ENCODE assay signal across 23 cellular contexts in the genomic region with DNA sequence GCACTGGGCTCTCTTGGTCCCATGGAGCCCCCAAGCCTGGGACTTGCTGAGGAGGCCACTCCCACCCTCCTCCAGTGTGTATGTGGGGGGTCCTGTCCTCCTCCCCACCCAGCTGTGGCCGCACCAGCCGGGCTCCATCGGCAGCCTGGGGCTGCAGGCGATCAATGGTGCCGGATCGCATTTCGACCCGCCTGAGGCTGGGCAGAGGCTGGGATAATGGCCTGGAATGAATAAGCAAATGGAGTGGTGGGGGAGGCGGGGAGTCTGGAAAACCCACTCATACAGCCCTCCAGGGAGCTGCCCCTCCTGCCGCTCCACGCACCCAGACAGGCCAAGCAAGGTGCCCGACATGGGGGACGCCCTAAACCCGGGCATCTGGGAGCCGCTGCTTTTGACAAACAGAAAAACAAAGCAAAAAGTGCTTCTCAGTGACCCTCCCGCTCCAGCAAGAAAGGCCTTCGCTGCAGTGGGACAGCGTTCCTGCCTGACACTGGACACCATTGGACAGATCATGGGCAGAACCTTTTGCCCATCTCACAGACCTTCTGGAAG.
DNase-seq lines count a peak whose midpoint lies in the region; ATAC-seq lines count a peak whose summit lies in the region.
"Had no signal": no experiment of that assay in that cellular context is flagged by ENCODE, and none has a peak within 500 bp of the region (broad histone marks: within the 10 kb centered on the region; RNA-seq: fewer than 3 reads in every experiment).

No MANE protein-coding gene starts in this region.

- peak; percentile 47 for DNase-seq in NCI-H2107 treated with DMSO at 0.1 percent for 48 hours (lab: John Stamatoyannopoulos, UW; ENCODE audit: unreplicated experiment)
- DNase-seq in NCI-H2107 (lab: John Stamatoyannopoulos, UW): no peak
- DNase-seq in SJCRH30: peak; percentile 79 to 86
- DNase-seq in islet precursor cell: peak; percentile 70
- DNase-seq in DMS 273 treated with DMSO at 0.1 percent for 48 hours (lab: John Stamatoyannopoulos, UW): no peak
- no peak for DNase-seq in Ammon's horn (ENCODE audit: low spot score)
- DNase-seq: activated CD4-positive, alpha-beta T cell treated with anti-CD3 and anti-CD28 coated beads, Interleukin-2, amount 50 U/mL, for 4 hours; activated CD4-positive, CD25-positive, alpha-beta regulatory T cell; activated naive CD4-positive, alpha-beta T cell treated with anti-CD3 and anti-CD28 coated beads, Interleukin-2, amount 10 ng/mL, durations not matched to agents 7 days and 5 days; brain microvascular endothelial cell; CD4-positive, alpha-beta memory T cell; mucosa of descending colon; NCI-H146; NCI-H2171 treated with DMSO at 0.1 percent for 48 hours; SIG-M5; stimulated activated naive CD4-positive, alpha-beta T cell; upper lobe of right lung had no signal

- ATAC-seq in HG03108 (IDR thresholded peaks at IDR 0.05; ENCODE audit: unreplicated experiment): no peak
- no peak for ATAC-seq in HG02798 (IDR thresholded peaks at IDR 0.05; ENCODE audit: poor library complexity, unreplicated experiment)
- ATAC-seq: mucosa of descending colon had no signal

- H3K4me3 ChIP-seq in SJCRH30: no peak overlapping the region
- H3K4me3 ChIP-seq: lung, mucosa of descending colon, prostate gland, suprapubic skin, upper lobe of right lung had no signal

- no peaks in the 10 kb centered on the region for H3K27me3 ChIP-seq in SJCRH30

- no peaks in the 10 kb centered on the region for H3K9me3 ChIP-seq in SJCRH30 (replicated peaks)
- H3K9me3 ChIP-seq: mucosa of descending colon, prostate gland, suprapubic skin, upper lobe of right lung had no signal

- H3K4me1 ChIP-seq in SJCRH30: peaks cover 42% of the 10 kb centered on the region
- H3K4me1 ChIP-seq: prostate gland, suprapubic skin, upper lobe of right lung had no signal

- no peaks in the 10 kb centered on the region for H3K36me3 ChIP-seq in SJCRH30
- H3K36me3 ChIP-seq: brain microvascular endothelial cell, prostate gland, suprapubic skin, upper lobe of right lung had no signal

- peak overlapping the region; percentile 36; the same call in 1 of the 2 replicates for H3K27ac ChIP-seq in SJCRH30
- H3K27ac ChIP-seq: 22Rv1, brain microvascular endothelial cell, prostate gland, suprapubic skin, upper lobe of right lung had no signal

Comparison
In these comparisons a context has a peak if more than half of its experiments do, and no peak if none do; other contexts are left out.
1. DNase-seq: peak in NCI-H2107 treated with DMSO at 0.1 percent for 48 hours (single experiment), SJCRH30 (2 of 2) and islet precursor cell (single experiment); none in NCI-H2107 (single experiment), DMS 273 treated with DMSO at 0.1 percent for 48 hours (single experiment) and Ammon's horn (single experiment).